In the genomic region with DNA sequence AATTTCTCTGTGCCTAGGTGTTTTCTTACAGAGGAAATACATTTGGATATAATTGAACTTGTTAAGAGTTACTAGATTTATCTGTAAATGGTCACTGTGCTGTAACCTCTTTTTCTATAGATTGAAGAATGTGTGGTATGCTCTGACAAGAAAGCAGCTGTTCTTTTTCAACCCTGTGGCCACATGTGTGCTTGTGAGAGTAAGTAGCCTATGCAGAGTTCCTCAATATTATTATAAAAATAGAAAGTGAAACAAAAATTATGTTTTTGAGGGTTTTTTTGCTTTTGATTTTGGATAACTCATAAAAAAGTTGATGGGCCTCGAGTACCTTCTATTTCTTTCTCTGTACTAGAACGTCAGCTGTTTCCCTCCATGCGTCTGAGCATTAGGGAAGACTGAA, we compare ENCODE assay signal across 9 cellular contexts.
DNase-seq lines count a peak whose midpoint lies in the region; ATAC-seq and TF ChIP-seq lines count a peak whose summit lies in the region.
"Had no signal": no experiment of that assay in that cellular context is flagged by ENCODE, and none has a peak within 500 bp of the region (broad histone marks: within the 10 kb centered on the region; RNA-seq: fewer than 3 reads in every experiment).

No MANE protein-coding gene starts in this region.

- no peaks in the 10 kb centered on the region for H3K4me1 ChIP-seq in PC-9 (replicated peaks; ENCODE audit: insufficient read depth)
- H3K4me1 ChIP-seq: parathyroid adenoma had no signal

- H3K27me3 ChIP-seq in PC-9 (ENCODE audit: insufficient read depth, low read depth) = no peaks in the 10 kb centered on the region

- H3K27ac ChIP-seq in PC-9 = no peak overlapping the region
- H3K27ac ChIP-seq: parathyroid adenoma had no signal

- H2AFZ ChIP-seq in PC-9 = no peak overlapping the region
- H2AFZ ChIP-seq: parathyroid adenoma had no signal

- CTCF ChIA-PET in PC-9 (lab: Charles Lee) = no interaction called here

- no peaks in the 10 kb centered on the region for H3F3A ChIP-seq in PC-9 (ENCODE audit: insufficient read depth, low read depth)

- no peaks in the 10 kb centered on the region for H3K9me3 ChIP-seq in PC-9 (ENCODE audit: insufficient read depth, low read depth)

- TF ChIP-seq CTCF in choroid plexus epithelial cell (conservative IDR thresholded peaks at IDR 0.05; ENCODE audit: low read depth, low read length) (no peak), PC-9 (conservative IDR thresholded peaks at IDR 0.05) (no peak)

- no peaks in the 10 kb centered on the region for H4K20me1 ChIP-seq in PC-9 (ENCODE audit: insufficient read depth)

- POLR2A ChIA-PET in PC-9 (lab: Charles Lee; ENCODE audit: unreplicated experiment) = no interaction called here

- intact Hi-C loops in PC-9 (cut with micrococcal nuclease; ENCODE audit: unreplicated experiment) = no loop called here

- DNase-seq in EL (peak; percentile 9), choroid plexus epithelial cell (ENCODE audit: low read depth) (peak; percentile 80), PC-9 (no peak), AG20443 (ENCODE audit: low spot score) (no peak), NCI-H1105 treated with DMSO at 0.1 percent for 48 hours (lab: John Stamatoyannopoulos, UW) (no peak), NCI-H510A (lab: John Stamatoyannopoulos, UW) (no peak)

- no peak overlapping the region for H3K4me2 ChIP-seq in PC-9

- BruUV-seq in PC-9 (replicated peaks; lab: Mats Ljungman, UMichigan) = no TSS peak

- H3K79me2 ChIP-seq in PC-9 (ENCODE audit: low read depth) = no peaks in the 10 kb centered on the region
- H3K79me2 ChIP-seq: parathyroid adenoma had no signal

- no peaks in the 10 kb centered on the region for H3K9me2 ChIP-seq in PC-9 (ENCODE audit: insufficient read depth)

- H3K4me3 ChIP-seq in choroid plexus epithelial cell (ENCODE audit: low read depth, low read length) (no peak overlapping the region), PC-9 (no peak overlapping the region)

- 0 out of 2 replicates have a peak, but pooled peaks cover 3% of the 10 kb centered on the region for H3K36me3 ChIP-seq in PC-9 (ENCODE audit: low read depth)

- ATAC-seq in GM19438 (IDR thresholded peaks at IDR 0.05; ENCODE audit: low read depth, unreplicated experiment) (peak; percentile 94), HG03108 (IDR thresholded peaks at IDR 0.05; ENCODE audit: unreplicated experiment) (peak; percentile 86)

Comparison
In these comparisons a context has a peak if more than half of its experiments do, and no peak if none do; other contexts are left out.
1. DNase-seq: peak in EL (single experiment) and choroid plexus epithelial cell (single experiment); none in PC-9 (0 of 2), AG20443 (single experiment), NCI-H1105 treated with DMSO at 0.1 percent for 48 hours (single experiment) and NCI-H510A (single experiment).